ENCODE assay signal across 18 cellular contexts in genomic region chr3:131178710-131179375, GRCh38.
DNase-seq lines count a peak whose midpoint lies in the region; ATAC-seq and TF ChIP-seq lines count a peak whose summit lies in the region.
"Had no signal": no experiment of that assay in that cellular context is flagged by ENCODE, and none has a peak within 500 bp of the region (broad histone marks: within the 10 kb centered on the region; RNA-seq: fewer than 3 reads in every experiment).

No MANE protein-coding gene starts in this region.

- H3K9ac ChIP-seq in mammary epithelial cell (ENCODE audit: insufficient read depth, low read length) (no peak overlapping the region), Karpas-422 (ENCODE audit: low read length) (no peak overlapping the region), mesendoderm (ENCODE audit: low read length) (no peak overlapping the region)
- H3K9ac ChIP-seq: BLaER1, GM23248 had no signal

- H3K4me1 ChIP-seq in mammary epithelial cell (ENCODE audit: insufficient read depth, low read length) (peaks cover 5% of the 10 kb centered on the region), Karpas-422 (ENCODE audit: low read length) (no peaks in the 10 kb centered on the region), mesendoderm (ENCODE audit: control insufficient read depth, low read depth, low read length) (no peaks in the 10 kb centered on the region)
- H3K4me1 ChIP-seq: HAP-1 had no signal

- no peak overlapping the region for H3K56ac ChIP-seq in mesendoderm (ENCODE audit: low read length)

- H3K9me2 ChIP-seq in Karpas-422 (replicated peaks; ENCODE audit: insufficient read depth, low read length), result no peaks in the 10 kb centered on the region

- dilution Hi-C loops in mammary epithelial cell (cut with HindIII; ENCODE audit: low sequenced_read_pairs), result no loop called here

- ATAC-seq in HG03025 (IDR thresholded peaks at IDR 0.05; ENCODE audit: low FRiP score, unreplicated experiment) (no peak), GM18868 (IDR thresholded peaks at IDR 0.05; ENCODE audit: unreplicated experiment) (no peak)
- ATAC-seq: K562 had no signal

- no peak overlapping the region for H2BK120ac ChIP-seq in mesendoderm (ENCODE audit: low read depth, low read length)

- no peaks in the 10 kb centered on the region for H3K79me1 ChIP-seq in mesendoderm (ENCODE audit: low read length)

- H3K18ac ChIP-seq in mesendoderm (ENCODE audit: low read length), result no peak overlapping the region

- no peak overlapping the region for H3K4ac ChIP-seq in mesendoderm (ENCODE audit: low read depth, low read length)

- no peak overlapping the region for H2BK15ac ChIP-seq in mesendoderm (replicated peaks; ENCODE audit: low read depth)

- in situ Hi-C loops in mammary epithelial cell (cut with MboI; ENCODE audit: low sequenced_read_pairs in 2 of 2), result no loop called here

- no peak overlapping the region for H3K4me3 ChIP-seq in mammary epithelial cell (replicated peaks in 1 of 3; ENCODE audit: insufficient read depth in 1 of 3, low read depth in 2 of 3, low read length in 3 of 3)
- H3K4me3 ChIP-seq in Karpas-422 (ENCODE audit: low read length), result no peak overlapping the region
- no peak overlapping the region for H3K4me3 ChIP-seq in epithelial cell of esophagus (ENCODE audit: low read length)
- no peak overlapping the region for H3K4me3 ChIP-seq in mesendoderm (ENCODE audit: low read length)
- H3K4me3 ChIP-seq: BLaER1, GM23248, HAP-1, K562 had no signal

- H3K9me3 ChIP-seq in mammary epithelial cell (replicated peaks; ENCODE audit: insufficient read depth, low read length) (no peaks in the 10 kb centered on the region), Karpas-422 (ENCODE audit: low read length) (no peaks in the 10 kb centered on the region)
- H3K9me3 ChIP-seq: BLaER1, HAP-1 had no signal

- H3K27me3 ChIP-seq in mammary epithelial cell (ENCODE audit: insufficient read depth, low read length) (no peaks in the 10 kb centered on the region), Karpas-422 (ENCODE audit: low read length) (no peaks in the 10 kb centered on the region), mesendoderm (ENCODE audit: insufficient read depth, low read length, poor library complexity) (no peaks in the 10 kb centered on the region)
- H3K27me3 ChIP-seq: BLaER1 had no signal

- H3K4me1 Mint-ChIP-seq in MCF 10A (ENCODE audit: insufficient read depth, unreplicated experiment), result no peaks in the 10 kb centered on the region

- H3K27ac ChIP-seq in mammary epithelial cell (ENCODE audit: insufficient read depth, low read depth, low read length) (no peak overlapping the region), Karpas-422 (ENCODE audit: low read length) (no peak overlapping the region), mesendoderm (ENCODE audit: low read depth, low read length) (no peak overlapping the region)
- H3K27ac ChIP-seq: BLaER1, GM23248, HL-60 had no signal

- no peak overlapping the region for H2AFZ ChIP-seq in mammary epithelial cell (ENCODE audit: low read depth, low read length)
- no peak overlapping the region for H2AFZ ChIP-seq in Karpas-422 (ENCODE audit: low read length)
- H2AFZ ChIP-seq: GM23248 had no signal

- H3K9me3 Mint-ChIP-seq in MCF 10A (ENCODE audit: unreplicated experiment), result no peaks in the 10 kb centered on the region

- TF ChIP-seq CTCF in mammary epithelial cell (conservative IDR thresholded peaks at IDR 0.05 in 1 of 2, IDR thresholded peaks at IDR 0.05 in 1 of 2; ENCODE audit: extremely low read depth in 1 of 2, insufficient read depth in 1 of 2, low read depth in 1 of 2, low read length in 2 of 2), result no peak
- TF ChIP-seq CTCF in MCF 10A (IDR thresholded peaks at IDR 0.05; ENCODE audit: unreplicated experiment), result no peak
- no peak for TF ChIP-seq CTCF in epithelial cell of esophagus (IDR thresholded peaks at IDR 0.05; ENCODE audit: insufficient read depth, low read depth, low read length, missing control alignments)

- H4K8ac ChIP-seq in mesendoderm (ENCODE audit: low read depth, low read length), result no peak overlapping the region

- DNase-seq in mammary epithelial cell, result peak; percentile 41
- DNase-seq in MCF 10A (ENCODE audit: unreplicated experiment), result no peak
- peak; percentile 4 for DNase-seq in Karpas-422
- peak; percentile 29 for DNase-seq in epithelial cell of esophagus (ENCODE audit: low read depth)
- DNase-seq in mesendoderm, result peak; percentile 5
- DNase-seq in germinal center (ENCODE audit: low spot score), result no peak
- DNase-seq: ACHN; Calu3; CD4-positive, alpha-beta memory T cell; GM23248; IMR-90 had no signal

- CTCF ChIA-PET in mammary epithelial cell (lab: Charles Lee; ENCODE audit: low non-redundant PET), result no interaction called here
- CTCF ChIA-PET in MCF 10A (lab: Yijun Ruan, JAX), result interaction anchor here (0.7 kb wide), 1 partner anchor 64 kb away, joined by 3 read pairs; no protein-coding TSS in a partner anchor

- H3K36me3 Mint-ChIP-seq in MCF 10A (ENCODE audit: insufficient read depth, unreplicated experiment), result peaks cover 4% of the 10 kb centered on the region
- H3K36me3 Mint-ChIP-seq: CD14-positive monocyte had no signal

- no peaks in the 10 kb centered on the region for H3K27me3 Mint-ChIP-seq in MCF 10A (ENCODE audit: insufficient read depth, unreplicated experiment)
- H3K27me3 Mint-ChIP-seq: CD4-positive, alpha-beta memory T cell had no signal

- no peak overlapping the region for H3K23ac ChIP-seq in mesendoderm (ENCODE audit: low read length)

- WGBS in mammary epithelial cell (ENCODE audit: low coverage, missing lambda C conversion rate), result 68% methylated on average over 6 of the region's 6 CpGs
- no CpG with 5 or more reads among the region's 6 CpGs for WGBS in mesendoderm (ENCODE audit: extremely low coverage, insufficient coverage, low lambda C conversion rate)

- BruUV-seq in mammary epithelial cell (replicated peaks; lab: Mats Ljungman, UMichigan) (no TSS peak), MCF 10A (replicated peaks; lab: Mats Ljungman, UMichigan) (no TSS peak)

- POLR2A ChIA-PET in MCF 10A (lab: Yijun Ruan, JAX), result no interaction called here

- no peak overlapping the region for H4K5ac ChIP-seq in mesendoderm (ENCODE audit: low read length)

- intact Hi-C loops in mammary epithelial cell (cut with micrococcal nuclease), result no loop called here
- intact Hi-C loops in MCF 10A (cut with micrococcal nuclease), result no loop called here

- H3K4me3 Mint-ChIP-seq in MCF 10A (ENCODE audit: unreplicated experiment), result no peak overlapping the region
- H3K4me3 Mint-ChIP-seq: CD14-positive monocyte; CD4-positive, alpha-beta memory T cell had no signal

- H3K4me2 ChIP-seq in mammary epithelial cell (ENCODE audit: insufficient read depth, low read depth, low read length) (no peak overlapping the region), Karpas-422 (ENCODE audit: low read depth, low read length, poor library complexity, severe bottlenecking) (no peak overlapping the region), mesendoderm (ENCODE audit: low read length) (no peak overlapping the region)
- H3K4me2 ChIP-seq: BLaER1 had no signal

- H3K36me3 ChIP-seq in mammary epithelial cell (ENCODE audit: insufficient read depth, low read length) (no peaks in the 10 kb centered on the region), Karpas-422 (ENCODE audit: insufficient read depth, low read length) (no peaks in the 10 kb centered on the region), mesendoderm (ENCODE audit: control insufficient read depth, insufficient read depth, low read length) (no peaks in the 10 kb centered on the region)
- H3K36me3 ChIP-seq: BLaER1, HAP-1 had no signal

- no peak overlapping the region for H2BK5ac ChIP-seq in mesendoderm (ENCODE audit: low read length)

- no peak overlapping the region for H2AK5ac ChIP-seq in mesendoderm (ENCODE audit: low read length)

- H3K27ac Mint-ChIP-seq in MCF 10A (ENCODE audit: low read depth, unreplicated experiment), result no peak overlapping the region
- H3K27ac Mint-ChIP-seq: CD14-positive monocyte; CD4-positive, alpha-beta memory T cell had no signal

- H3K79me2 ChIP-seq in mammary epithelial cell (ENCODE audit: insufficient read depth, low read length) (no peaks in the 10 kb centered on the region), Karpas-422 (ENCODE audit: low read length) (no peaks in the 10 kb centered on the region), mesendoderm (ENCODE audit: control insufficient read depth, insufficient read depth, low read length) (no peaks in the 10 kb centered on the region)

- no peaks in the 10 kb centered on the region for H4K20me1 ChIP-seq in mammary epithelial cell (ENCODE audit: insufficient read depth, low read length)
- H4K20me1 ChIP-seq in Karpas-422 (ENCODE audit: insufficient read depth, low read depth, low read length), result no peaks in the 10 kb centered on the region
- H4K20me1 ChIP-seq: BLaER1 had no signal

Comparison
In these comparisons a context has a peak if more than half of its experiments do, and no peak if none do; other contexts are left out.
1. DNase-seq: peak in mammary epithelial cell (single experiment), Karpas-422 (single experiment), epithelial cell of esophagus (single experiment) and mesendoderm (single experiment); none in MCF 10A (single experiment) and germinal center (single experiment).